ENCODE assay signal across 13 cellular contexts in genomic region chr14:96638041-96638855, GRCh38.
"Had no signal": no experiment of that assay in that cellular context is flagged by ENCODE, and none has a peak within 500 bp of the region (broad histone marks: within the 10 kb centered on the region; RNA-seq: fewer than 3 reads in every experiment).

No MANE protein-coding gene starts in this region.

- DNase-seq: activated CD4-positive, alpha-beta T cell treated with anti-CD3 and anti-CD28 coated beads for 36 hours; activated naive CD8-positive, alpha-beta T cell treated with anti-CD3 and anti-CD28 coated beads, Interleukin-2, amount 10 ng/mL, durations not matched to agents 7 days and 5 days; activated T-cell treated with anti-CD3 and anti-CD28 coated beads, Interleukin-2, amount 50 U/mL, for 4 hours; anterior cingulate cortex; left colon; mammary epithelial cell; naive thymus-derived CD8-positive, alpha-beta T cell; stimulated activated CD4-positive, alpha-beta T cell treated with anti-CD3 and anti-CD28 coated beads, Interleukin-2, amount 100 ng/mL, for 48 hours; stimulated activated naive CD4-positive, alpha-beta T cell treated with Interleukin-2 at 50 U/mL for 16 hours; T-cell had no signal

- H3K27me3 Mint-ChIP-seq: activated CD4-positive, alpha-beta T cell treated with anti-CD3 and anti-CD28 coated beads for 36 hours had no signal

- H3K4me1 Mint-ChIP-seq: activated CD4-positive, alpha-beta T cell treated with anti-CD3 and anti-CD28 coated beads for 36 hours; T-cell had no signal

- H3K36me3 ChIP-seq: breast epithelium had no signal

- H3K9me3 Mint-ChIP-seq: activated naive CD8-positive, alpha-beta T cell treated with anti-CD3 and anti-CD28 coated beads, Interleukin-2, amount 10 ng/mL, durations not matched to agents 7 days and 5 days; activated T-cell treated with anti-CD3 and anti-CD28 coated beads, Interleukin-2, amount 50 U/mL, for 4 hours; naive thymus-derived CD8-positive, alpha-beta T cell; T-cell had no signal

- H3K4me3 Mint-ChIP-seq: activated CD4-positive, alpha-beta T cell treated with anti-CD3 and anti-CD28 coated beads for 36 hours; activated naive CD8-positive, alpha-beta T cell treated with anti-CD3 and anti-CD28 coated beads, Interleukin-2, amount 10 ng/mL, durations not matched to agents 7 days and 5 days; activated T-cell treated with anti-CD3 and anti-CD28 coated beads, Interleukin-2, amount 50 U/mL, for 4 hours; naive thymus-derived CD8-positive, alpha-beta T cell; T-cell had no signal

- H3K27ac ChIP-seq: breast epithelium, VCaP had no signal

- H3K4me3 ChIP-seq: breast epithelium had no signal

- ATAC-seq: activated CD4-positive, alpha-beta T cell treated with anti-CD3 and anti-CD28 coated beads for 36 hours; activated T-cell treated with anti-CD3 and anti-CD28 coated beads, Interleukin-2, amount 50 U/mL, for 4 hours; esophagus mucosa; left colon; naive thymus-derived CD8-positive, alpha-beta T cell; T-cell had no signal

- H3K4me1 ChIP-seq: breast epithelium had no signal

- H3K9me3 ChIP-seq: breast epithelium had no signal

- H3K27me3 ChIP-seq: breast epithelium had no signal

- H3K36me3 Mint-ChIP-seq: activated naive CD8-positive, alpha-beta T cell treated with anti-CD3 and anti-CD28 coated beads, Interleukin-2, amount 10 ng/mL, durations not matched to agents 7 days and 5 days; naive thymus-derived CD8-positive, alpha-beta T cell; T-cell had no signal

- H3K27ac Mint-ChIP-seq: activated CD4-positive, alpha-beta T cell treated with anti-CD3 and anti-CD28 coated beads for 36 hours; activated naive CD8-positive, alpha-beta T cell treated with anti-CD3 and anti-CD28 coated beads, Interleukin-2, amount 10 ng/mL, durations not matched to agents 7 days and 5 days; naive thymus-derived CD8-positive, alpha-beta T cell; T-cell had no signal
